ENCODE assay signal across 2 cellular contexts in genomic region chr6:157193443-157193996, GRCh38.
TF ChIP-seq lines count a peak whose summit lies in the region.

No MANE protein-coding gene starts in this region.

TF ChIP-seq in Ishikawa, 13 proteins besides CTCF, POLR2A, EP300 and RAD21 (continued from another document):
- TF ChIP-seq, protein P1, sequence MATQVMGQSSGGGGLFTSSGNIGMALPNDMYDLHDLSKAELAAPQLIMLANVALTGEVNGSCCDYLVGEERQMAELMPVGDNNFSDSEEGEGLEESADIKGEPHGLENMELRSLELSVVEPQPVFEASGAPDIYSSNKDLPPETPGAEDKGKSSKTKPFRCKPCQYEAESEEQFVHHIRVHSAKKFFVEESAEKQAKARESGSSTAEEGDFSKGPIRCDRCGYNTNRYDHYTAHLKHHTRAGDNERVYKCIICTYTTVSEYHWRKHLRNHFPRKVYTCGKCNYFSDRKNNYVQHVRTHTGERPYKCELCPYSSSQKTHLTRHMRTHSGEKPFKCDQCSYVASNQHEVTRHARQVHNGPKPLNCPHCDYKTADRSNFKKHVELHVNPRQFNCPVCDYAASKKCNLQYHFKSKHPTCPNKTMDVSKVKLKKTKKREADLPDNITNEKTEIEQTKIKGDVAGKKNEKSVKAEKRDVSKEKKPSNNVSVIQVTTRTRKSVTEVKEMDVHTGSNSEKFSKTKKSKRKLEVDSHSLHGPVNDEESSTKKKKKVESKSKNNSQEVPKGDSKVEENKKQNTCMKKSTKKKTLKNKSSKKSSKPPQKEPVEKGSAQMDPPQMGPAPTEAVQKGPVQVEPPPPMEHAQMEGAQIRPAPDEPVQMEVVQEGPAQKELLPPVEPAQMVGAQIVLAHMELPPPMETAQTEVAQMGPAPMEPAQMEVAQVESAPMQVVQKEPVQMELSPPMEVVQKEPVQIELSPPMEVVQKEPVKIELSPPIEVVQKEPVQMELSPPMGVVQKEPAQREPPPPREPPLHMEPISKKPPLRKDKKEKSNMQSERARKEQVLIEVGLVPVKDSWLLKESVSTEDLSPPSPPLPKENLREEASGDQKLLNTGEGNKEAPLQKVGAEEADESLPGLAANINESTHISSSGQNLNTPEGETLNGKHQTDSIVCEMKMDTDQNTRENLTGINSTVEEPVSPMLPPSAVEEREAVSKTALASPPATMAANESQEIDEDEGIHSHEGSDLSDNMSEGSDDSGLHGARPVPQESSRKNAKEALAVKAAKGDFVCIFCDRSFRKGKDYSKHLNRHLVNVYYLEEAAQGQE (IDR thresholded peaks at IDR 0.05; ENCODE audit: low read depth), result no peak
- TF ChIP-seq, protein P2, sequence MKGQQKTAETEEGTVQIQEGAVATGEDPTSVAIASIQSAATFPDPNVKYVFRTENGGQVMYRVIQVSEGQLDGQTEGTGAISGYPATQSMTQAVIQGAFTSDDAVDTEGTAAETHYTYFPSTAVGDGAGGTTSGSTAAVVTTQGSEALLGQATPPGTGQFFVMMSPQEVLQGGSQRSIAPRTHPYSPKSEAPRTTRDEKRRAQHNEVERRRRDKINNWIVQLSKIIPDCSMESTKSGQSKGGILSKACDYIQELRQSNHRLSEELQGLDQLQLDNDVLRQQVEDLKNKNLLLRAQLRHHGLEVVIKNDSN (IDR thresholded peaks at IDR 0.05), result peak; percentile 67
- no peak for TF ChIP-seq CREB1 (IDR thresholded peaks at IDR 0.05; ENCODE audit: low read depth)
- TF ChIP-seq CEBPB (IDR thresholded peaks at IDR 0.05), result peak; percentile 33; the same call in 1 of the 2 replicates
- TF ChIP-seq FOXM1 (IDR thresholded peaks at IDR 0.05; ENCODE audit: borderline replicate concordance, low read depth), result no peak

TF ChIP-seq in WTC11, 78 proteins besides CTCF, POLR2A, EP300 and RAD21 (continued from another document):
- TF ChIP-seq, protein P2 (CRISPR knock-in tag; IDR thresholded peaks at IDR 0.05), result peak; percentile 43; the same call in 1 of the 2 replicates
- no peak for TF ChIP-seq NFYB (CRISPR knock-in tag; conservative IDR thresholded peaks at IDR 0.05; ENCODE audit: low read depth)
